ENCODE assay signal across 17 cellular contexts in the genomic region with DNA sequence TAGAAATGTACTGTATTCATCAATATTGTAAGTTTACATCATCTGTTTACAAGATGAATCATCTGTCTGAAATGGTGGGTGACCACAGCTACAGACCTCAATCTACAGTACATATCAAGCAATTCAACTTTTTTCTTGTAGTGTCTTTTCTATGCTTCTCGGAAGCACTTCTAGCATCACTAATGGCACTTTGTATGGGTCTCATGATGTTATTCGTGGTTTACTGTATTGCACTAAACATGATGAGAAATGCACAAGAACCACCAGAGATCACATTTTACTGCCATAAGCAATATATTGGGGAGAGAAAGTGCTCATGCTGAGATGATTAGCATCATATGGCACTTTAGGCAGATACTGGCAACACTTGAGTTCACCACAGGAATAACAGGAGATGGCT. TPM values are rescaled to one million over a fixed set of nuclear protein-coding genes. Genes with fewer than 3 reads are reported as not detected.
DNase-seq lines count a peak whose midpoint lies in the region; ATAC-seq, FAIRE-seq and TF ChIP-seq lines count a peak whose summit lies in the region.
"Had no signal": no experiment of that assay in that cellular context is flagged by ENCODE, and none has a peak within 500 bp of the region (broad histone marks: within the 10 kb centered on the region; RNA-seq: fewer than 3 reads in every experiment).

No MANE protein-coding gene starts in this region.

- H3K4me3 Mint-ChIP-seq in mesothelial cell of epicardium, result no peak overlapping the region
- H3K4me3 Mint-ChIP-seq: activated CD4-positive, alpha-beta T cell treated with anti-CD3 and anti-CD28 coated beads, Interleukin-2, amount 10 ng/mL, durations not matched to agents 24 days and 14 days; brain had no signal

- peak in 1 of 2 experiments; percentile 14 for DNase-seq in A549 (ENCODE audit: low read depth in 1 of 2, low spot score in 1 of 2)
- peak in 1 of 2 experiments; percentile 31 for DNase-seq in SJSA1 (ENCODE audit: low read depth in 1 of 2, low spot score in 2 of 2)
- DNase-seq in fibroblast of lung (ENCODE audit: low read depth in 2 of 2), result peak; percentile 76 to 85
- DNase-seq in HK-2 (ENCODE audit: unreplicated experiment), result no peak
- no peak for DNase-seq in NCI-H1092 (lab: John Stamatoyannopoulos, UW)
- no peak for DNase-seq in mesothelial cell of epicardium (ENCODE audit: low spot score in 2 of 2, unreplicated experiment in 2 of 2)
- DNase-seq: activated CD4-positive, alpha-beta T cell treated with anti-CD3 and anti-CD28 coated beads, Interleukin-2, amount 10 ng/mL, durations not matched to agents 24 days and 14 days; activated T-cell treated with anti-CD3 and anti-CD28 coated beads, Interleukin-2, amount 50 U/mL, for 48 hours; BE2C; NCI-H2029; stimulated activated CD4-positive, alpha-beta T cell treated with anti-CD3 and anti-CD28 coated beads, Interleukin-4, amount 100 ng/mL, for 1 hour; stimulated activated naive CD8-positive, alpha-beta T cell treated with anti-CD3 and anti-CD28 coated beads, Interleukin-15, Interleukin-2, amounts not matched to agents 100 U/mL and 50 U/mL, for 24 hours; T-helper 1 cell had no signal

- peak; percentile 84 for FAIRE-seq in A549 (lab: Jason Lieb, UNC)

- H3K4me3 ChIP-seq in A549 (no peak overlapping the region), HEK293 (ENCODE audit: low read depth, low read length) (no peak overlapping the region), SJSA1 (no peak overlapping the region), fibroblast of lung (replicated peaks in 1 of 4; ENCODE audit: control extremely low read depth in 1 of 4, insufficient read depth in 1 of 4, low read depth in 3 of 4, low read length in 4 of 4) (no peak overlapping the region)

- peaks cover 32% of the 10 kb centered on the region for H3K4me1 Mint-ChIP-seq in mesothelial cell of epicardium

- no peak for TF ChIP-seq POLR2A in A549 (IDR thresholded peaks at IDR 0.05; ENCODE audit: low read length)

- H3K27ac ChIP-seq in A549 (no peak overlapping the region), HEK293 (ENCODE audit: extremely low read depth, low read depth, low read length) (no peak overlapping the region), SJSA1 (peak overlapping the region; percentile 7; the same call in 1 of the 2 replicates), fibroblast of lung (ENCODE audit: insufficient read depth, low read length) (no peak overlapping the region)

- 92% methylated on average over 2 of the region's 2 CpGs for WGBS in A549 (ENCODE audit: missing lambda C conversion rate)

- peaks cover 49% of the 10 kb centered on the region for H3K79me2 ChIP-seq in fibroblast of lung (ENCODE audit: control insufficient read depth, insufficient read depth, low read length)

- H3K9me3 ChIP-seq in A549, result no peaks in the 10 kb centered on the region
- no peaks in the 10 kb centered on the region for H3K9me3 ChIP-seq in HEK293 (ENCODE audit: control insufficient read depth, insufficient read depth, low read depth, low read length)
- H3K9me3 ChIP-seq in SJSA1 (replicated peaks), result no peaks in the 10 kb centered on the region; the same call in 1 of the 2 replicates
- no peaks in the 10 kb centered on the region for H3K9me3 ChIP-seq in fibroblast of lung (ENCODE audit: control insufficient read depth, insufficient read depth, low read depth, low read length)
- H3K9me3 ChIP-seq: BE2C had no signal

- H4K20me1 ChIP-seq in fibroblast of lung (ENCODE audit: control insufficient read depth, extremely low read depth, insufficient read depth, low read length), result no peaks in the 10 kb centered on the region

- H3K36me3 ChIP-seq in HEK293 (ENCODE audit: control insufficient read depth in 2 of 2, insufficient read depth in 1 of 2, low read length in 2 of 2) (peaks cover 0 to 3% of the 10 kb centered on the region in 2 experiments; a peak in 2 of 3 replicates), SJSA1 (no peaks in the 10 kb centered on the region; the same call in none of the 2 replicates), fibroblast of lung (ENCODE audit: control insufficient read depth, insufficient read depth, low read length) (no peaks in the 10 kb centered on the region)
- H3K36me3 ChIP-seq: BE2C had no signal

- TF ChIP-seq CTCF in A549 (IDR thresholded peaks at IDR 0.05) (no peak), HEK293 (tag by site-specific recombination; IDR thresholded peaks at IDR 0.05) (no peak), fibroblast of lung (conservative IDR thresholded peaks at IDR 0.05 in 1 of 2, IDR thresholded peaks at IDR 0.05 in 1 of 2; ENCODE audit: low read depth in 1 of 2, low read length in 2 of 2) (no peak), mesothelial cell of epicardium (IDR thresholded peaks at IDR 0.05; ENCODE audit: unreplicated experiment) (no peak)

- TF ChIP-seq EP300 in A549 (IDR thresholded peaks at IDR 0.05), result no peak

- no peak overlapping the region for H3K9ac ChIP-seq in fibroblast of lung (ENCODE audit: insufficient read depth, low read length)

- no peaks in the 10 kb centered on the region for H3K9me3 Mint-ChIP-seq in mesothelial cell of epicardium

- CTCF ChIA-PET in A549 (lab: Yijun Ruan, JAX), result interaction anchor here (1.3 to 1.4 kb wide), 2 partner anchors 10 to 17 kb away, joined by 3 to 4 read pairs; no protein-coding TSS in a partner anchor
- CTCF ChIA-PET in HEK293 (lab: Yijun Ruan, JAX), result interaction anchor here (2.1 kb wide), 1 partner anchor 110 kb away, joined by 5 read pairs; no protein-coding TSS in a partner anchor

- H3K27me3 ChIP-seq in SJSA1 (replicated peaks), result no peaks in the 10 kb centered on the region
- no peaks in the 10 kb centered on the region for H3K27me3 ChIP-seq in fibroblast of lung (ENCODE audit: control insufficient read depth, insufficient read depth, low read length)
- H3K27me3 ChIP-seq: BE2C had no signal

- peaks cover 23% of the 10 kb centered on the region for H3K4me1 ChIP-seq in A549
- peaks cover 19% of the 10 kb centered on the region for H3K4me1 ChIP-seq in HEK293 (ENCODE audit: control insufficient read depth, insufficient read depth, low read length)
- peaks cover 27% of the 10 kb centered on the region for H3K4me1 ChIP-seq in SJSA1 (replicated peaks)
- peaks cover 5% of the 10 kb centered on the region for H3K4me1 ChIP-seq in fibroblast of lung (ENCODE audit: control insufficient read depth, extremely low read depth, insufficient read depth, low read length)
- H3K4me1 ChIP-seq: BE2C had no signal

- no peak overlapping the region for H2AFZ ChIP-seq in fibroblast of lung (ENCODE audit: low read length)

- ATAC-seq in A549 (no peak), GM21515 (IDR thresholded peaks at IDR 0.05; ENCODE audit: unreplicated experiment) (no peak)
- ATAC-seq: HCT116; stimulated activated naive CD8-positive, alpha-beta T cell treated with anti-CD3 and anti-CD28 coated beads, Interleukin-15, Interleukin-2, amounts not matched to agents 100 U/mL and 50 U/mL, for 24 hours had no signal

- no peak overlapping the region for H3K27ac Mint-ChIP-seq in mesothelial cell of epicardium
- H3K27ac Mint-ChIP-seq: activated CD4-positive, alpha-beta T cell treated with anti-CD3 and anti-CD28 coated beads, Interleukin-2, amount 10 ng/mL, durations not matched to agents 24 days and 14 days; brain had no signal

- peaks cover 8% of the 10 kb centered on the region for H3K36me3 Mint-ChIP-seq in mesothelial cell of epicardium

- peak overlapping the region; percentile 8; the same call in 2 of the 3 replicates for H3K4me2 ChIP-seq in A549
- peak overlapping the region; percentile 2 for H3K4me2 ChIP-seq in fibroblast of lung (ENCODE audit: extremely low read depth, insufficient read depth, low read length)

- POLR2A ChIA-PET in A549 (lab: Yijun Ruan, JAX), result no interaction called here
- POLR2A ChIA-PET in HEK293 (lab: Yijun Ruan, JAX), result no interaction called here

- no peak for TF ChIP-seq RAD21 in A549 (conservative IDR thresholded peaks at IDR 0.05 in 1 of 2, IDR thresholded peaks at IDR 0.05 in 1 of 2)

- H3K27me3 Mint-ChIP-seq in mesothelial cell of epicardium (ENCODE audit: low read depth), result no peaks in the 10 kb centered on the region
- H3K27me3 Mint-ChIP-seq: activated CD4-positive, alpha-beta T cell treated with anti-CD3 and anti-CD28 coated beads, Interleukin-2, amount 10 ng/mL, durations not matched to agents 24 days and 14 days had no signal

TF ChIP-seq in A549, 52 proteins besides CTCF, POLR2A, EP300 and RAD21 (continues in another document):
- TF ChIP-seq FOXS1 (CRISPR knock-in tag; IDR thresholded peaks at IDR 0.05) (no peak), CBX8 (IDR thresholded peaks at IDR 0.05) (no peak), RARB (CRISPR knock-in tag; IDR thresholded peaks at IDR 0.05) (no peak), HOXA7 (CRISPR knock-in tag; IDR thresholded peaks at IDR 0.05) (no peak), MAFK (IDR thresholded peaks at IDR 0.05; ENCODE audit: partially characterized antibody) (no peak), ZFP36 (IDR thresholded peaks at IDR 0.05; ENCODE audit: borderline replicate concordance, partially characterized antibody) (no peak)
- TF ChIP-seq, protein P1, sequence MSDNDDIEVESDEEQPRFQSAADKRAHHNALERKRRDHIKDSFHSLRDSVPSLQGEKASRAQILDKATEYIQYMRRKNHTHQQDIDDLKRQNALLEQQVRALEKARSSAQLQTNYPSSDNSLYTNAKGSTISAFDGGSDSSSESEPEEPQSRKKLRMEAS (IDR thresholded peaks at IDR 0.05), result no peak

TF ChIP-seq in HEK293, 187 proteins besides CTCF, POLR2A, EP300 and RAD21 (continues in another document):
- peak; percentile 70; the same call in 1 of the 2 replicates for TF ChIP-seq ZNF362 (tag by site-specific recombination; IDR thresholded peaks at IDR 0.05)
- no peak for TF ChIP-seq HOXD13 (CRISPR knock-in tag; IDR thresholded peaks at IDR 0.05; ENCODE audit: borderline replicate concordance)

RNA-seq across cellular contexts. Expression of gene BTBD3, which starts 15.4 kb away (rescaled TPM):
- 47.1 and 51.5 TPM in 2 replicates for polyA plus RNA-seq in A549 (2011; rRNA removed)
- 12.8 and 15.7 TPM in 2 replicates for polyA plus RNA-seq in A549 (2012; cell fraction: cytosol; rRNA removed)
- 19.1 and 28.2 TPM in 2 replicates for polyA plus RNA-seq in A549 (2012; cell fraction: nucleus; rRNA removed)
- polyA plus RNA-seq in A549 (2017; fragmentation: RNase III; extraction: RNeasy Plus Mini Kit Qiagen cat#74134 plus additional on column Dnase treatment), result 16.3 TPM in 3 replicates
- 60.0 and 63.8 TPM in 2 replicates for polyA minus RNA-seq in A549 (2011; rRNA and poly(A)+ RNA removed)
- 26.4 and 30.4 TPM in 2 replicates for total RNA-seq in SJSA1 (2014; rRNA removed; shearing (Covaris generic))
- 27.5 and 47.4 TPM in 2 replicates for total RNA-seq in fibroblast of lung
- 29.9 and 51.7 TPM in 2 replicates for polyA plus RNA-seq in fibroblast of lung
- polyA plus RNA-seq in fibroblast of lung (2012), result 17.3 and 30.6 TPM in 2 replicates
- 49.0 and 68.1 TPM in 2 replicates for polyA minus RNA-seq in fibroblast of lung (ENCODE audit: low replicate concordance)
- 58.8 to 65.1 TPM (median 63.5 TPM) in 3 replicates for total RNA-seq in mesothelial cell of epicardium

Comparison
In these comparisons a context has a peak if more than half of its experiments do, and no peak if none do; other contexts are left out.
1. DNase-seq: peak in fibroblast of lung (2 of 2); none in HK-2 (single experiment), NCI-H1092 (single experiment) and mesothelial cell of epicardium (0 of 2).